8 cellular contexts compared by ENCODE assay signal in the genomic region with DNA sequence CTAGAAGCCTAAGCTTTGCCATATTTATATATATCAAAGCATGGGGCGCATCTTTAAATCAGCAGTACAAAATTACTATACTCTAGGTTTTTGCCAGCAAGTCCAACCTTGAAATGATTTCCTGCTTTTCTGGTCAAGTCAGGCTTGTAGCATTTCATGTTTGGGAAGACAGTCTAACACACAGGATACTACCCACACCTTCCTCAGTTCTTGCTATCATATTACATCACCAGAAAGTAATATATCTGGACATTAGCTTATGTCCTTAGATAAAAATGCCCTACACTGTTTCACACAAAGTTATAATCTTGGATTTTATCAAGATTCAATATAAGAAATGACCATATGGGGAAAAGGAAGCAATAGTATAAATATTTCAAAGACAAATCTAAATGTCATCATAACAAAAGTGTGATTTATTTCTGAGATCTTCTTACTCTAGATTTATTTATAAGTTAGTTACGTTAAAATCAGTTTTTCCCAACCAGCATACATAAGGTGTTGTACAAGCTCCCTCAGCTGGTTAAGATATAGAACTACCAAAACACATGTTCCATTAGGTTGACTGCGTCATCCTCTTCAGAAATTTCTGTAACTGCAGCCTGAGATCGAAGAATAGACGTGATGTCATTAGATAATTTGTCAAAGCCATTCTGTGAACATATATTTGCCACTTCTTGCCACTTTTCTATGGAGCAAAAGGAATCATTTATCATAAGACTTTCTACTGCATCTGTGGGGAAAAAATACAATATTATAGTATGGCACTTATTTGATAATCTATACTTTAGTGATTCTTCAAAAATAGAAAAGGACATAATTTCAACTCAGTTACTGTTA. TPM values are rescaled to one million over a fixed set of nuclear protein-coding genes. Genes with fewer than 3 reads are reported as not detected.
DNase-seq lines count a peak whose midpoint lies in the region; FAIRE-seq and TF ChIP-seq lines count a peak whose summit lies in the region.

No MANE protein-coding gene starts in this region.

- peak; percentile 75 for FAIRE-seq in GM18507 (lab: Jason Lieb, UNC)

- H3K27ac Mint-ChIP-seq in activated T-cell treated with anti-CD3 and anti-CD28 coated beads, Interleukin-2, amount 50 U/mL, for 24 hours: no peak overlapping the region

- H3K4me3 Mint-ChIP-seq in activated T-cell treated with anti-CD3 and anti-CD28 coated beads, Interleukin-2, amount 50 U/mL, for 24 hours: no peak overlapping the region

- H3K27me3 ChIP-seq in BE2C (no peaks in the 10 kb centered on the region), endocrine pancreas (ENCODE audit: control insufficient read depth, insufficient read depth, low read length) (no peaks in the 10 kb centered on the region)

- H3K9ac ChIP-seq in endocrine pancreas (ENCODE audit: control insufficient read depth, insufficient read depth, low read length): no peak overlapping the region

- no peaks in the 10 kb centered on the region for H3K36me3 Mint-ChIP-seq in activated T-cell treated with anti-CD3 and anti-CD28 coated beads, Interleukin-2, amount 50 U/mL, for 24 hours (ENCODE audit: low read depth)

- H3K9me3 ChIP-seq in BE2C: no peaks in the 10 kb centered on the region
- H3K9me3 ChIP-seq in endocrine pancreas (ENCODE audit: control insufficient read depth, low read length): no peaks in the 10 kb centered on the region

- intact Hi-C loops in lower leg skin (cut with DNase I; ENCODE audit: low total_unique reads): loop anchor here (10.0 kb wide), 1 partner anchor 511 kb away; no protein-coding TSS in a partner anchor

- TF ChIP-seq CTCF in BE2C (IDR thresholded peaks at IDR 0.05; ENCODE audit: low read depth, low read length) (peak; percentile 53), lower leg skin (IDR thresholded peaks at IDR 0.05) (no peak)

- H3K9me3 Mint-ChIP-seq in activated T-cell treated with anti-CD3 and anti-CD28 coated beads, Interleukin-2, amount 50 U/mL, for 24 hours: no peaks in the 10 kb centered on the region

- H3K4me1 ChIP-seq in BE2C: no peaks in the 10 kb centered on the region
- peaks cover 5% of the 10 kb centered on the region for H3K4me1 ChIP-seq in endocrine pancreas (ENCODE audit: control insufficient read depth, insufficient read depth, low read length)

- no peak for TF ChIP-seq POLR2A in lower leg skin (IDR thresholded peaks at IDR 0.05)

- WGBS in lower leg skin, 2 donors: 11 to 12% methylated on average over 5 of the region's 5 CpGs

- no peak for DNase-seq in BE2C
- DNase-seq in GM18507 (ENCODE audit: extremely low spot score, insufficient read length, low read depth): peak; percentile 18
- DNase-seq in HuH-7 (ENCODE audit: low spot score): peak; percentile 64
- peak; percentile 84 for DNase-seq in RKO (ENCODE audit: low spot score)
- peak; percentile 55 for DNase-seq in myocyte (ENCODE audit: low read depth)
- DNase-seq in lower leg skin (ENCODE audit: low spot score in 2 of 2): no peak
- DNase-seq in activated T-cell treated with anti-CD3 and anti-CD28 coated beads, Interleukin-2, amount 50 U/mL, for 24 hours: no peak

- no peaks in the 10 kb centered on the region for H3K36me3 ChIP-seq in BE2C
- H3K36me3 ChIP-seq in endocrine pancreas (ENCODE audit: control insufficient read depth, insufficient read depth, low read length): no peaks in the 10 kb centered on the region

- H3K4me1 Mint-ChIP-seq in activated T-cell treated with anti-CD3 and anti-CD28 coated beads, Interleukin-2, amount 50 U/mL, for 24 hours (ENCODE audit: low read depth): peaks cover 9% of the 10 kb centered on the region

- H3K4me3 ChIP-seq in BE2C (ENCODE audit: low read depth, low read length) (no peak overlapping the region), endocrine pancreas (ENCODE audit: control insufficient read depth, insufficient read depth, low read length) (peak overlapping the region; percentile 49), lower leg skin (ENCODE audit: low read depth, poor library complexity, severe bottlenecking) (no peak overlapping the region)

- no peaks in the 10 kb centered on the region for H3K27me3 Mint-ChIP-seq in activated T-cell treated with anti-CD3 and anti-CD28 coated beads, Interleukin-2, amount 50 U/mL, for 24 hours

RNA-seq across cellular contexts. Expression of a gene that starts 56.6 kb away (rescaled TPM):
- 1.1 TPM for polyA plus RNA-seq in BE2C (2012; ENCODE audit: insufficient read depth, insufficient read length, low read depth)
- total RNA-seq in myocyte: 7.8 and 15.1 TPM in 2 replicates
- 5.6 TPM for polyA plus RNA-seq in myocyte (2012)
- 10 to 100 TPM in 1 of 4 donors, 1 to 10 TPM in 3; 5.3 to 13.1 (median 7.9) TPM for total RNA-seq in lower leg skin

RNA-seq across cellular contexts. Expression of a gene that starts 57.0 kb away (rescaled TPM):
- 295 TPM for polyA plus RNA-seq in BE2C (2012; ENCODE audit: insufficient read depth, insufficient read length, low read depth)
- total RNA-seq in myocyte (1,356 and 1,476 TPM in 2 replicates), lower leg skin (1,000 to 10,000 TPM; 1,078 to 1,927 (median 1,496) TPM)
- 1,151 TPM for polyA plus RNA-seq in myocyte (2012)

Comparison
In these comparisons a context has a peak if more than half of its experiments do, and no peak if none do; other contexts are left out.
1. DNase-seq: peak in GM18507 (single experiment), HuH-7 (single experiment), RKO (single experiment) and myocyte (single experiment); none in BE2C (single experiment), lower leg skin (0 of 2) and activated T-cell treated with anti-CD3 and anti-CD28 coated beads, Interleukin-2, amount 50 U/mL, for 24 hours (single experiment).